ENCODE assay signal across 22 cellular contexts in the genomic region with DNA sequence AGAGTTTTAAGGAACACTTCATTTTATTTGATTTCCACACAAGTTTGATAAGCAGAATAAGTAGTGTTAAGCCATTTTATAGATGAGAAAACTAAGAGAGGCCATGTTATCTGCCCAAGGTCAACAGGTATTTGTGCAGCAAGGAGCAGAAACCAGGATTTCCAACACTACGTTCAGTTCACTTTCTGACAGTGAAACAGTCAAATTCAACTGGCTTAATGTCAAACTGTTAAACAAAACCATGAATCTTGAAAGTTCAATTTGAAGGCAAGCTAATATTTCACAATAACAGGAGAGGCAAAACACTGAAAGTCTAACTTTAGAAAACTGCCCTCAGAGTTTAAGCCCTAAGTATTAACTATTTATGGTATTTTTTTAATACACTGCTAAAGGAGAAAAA.
"Had no signal": no experiment of that assay in that cellular context is flagged by ENCODE, and none has a peak within 500 bp of the region (broad histone marks: within the 10 kb centered on the region; RNA-seq: fewer than 3 reads in every experiment).

No MANE protein-coding gene starts in this region.

- H3K9me3 ChIP-seq: esophagus muscularis mucosa, gastrocnemius medialis, left lung, suprapubic skin had no signal

- H3K27me3 ChIP-seq: esophagus muscularis mucosa, gastrocnemius medialis, left lung, suprapubic skin had no signal

- DNase-seq: activated CD4-positive, alpha-beta T cell treated with anti-CD3 and anti-CD28 coated beads, Interleukin-2, amount 10 ng/mL, durations not matched to agents 24 days and 14 days; activated CD4-positive, CD25-positive, alpha-beta regulatory T cell; activated CD8-positive, alpha-beta memory T cell treated with anti-CD3 and anti-CD28 coated beads, Interleukin-2, amount 50 U/mL, for 4 hours; activated CD8-positive, alpha-beta T cell treated with anti-CD3 and anti-CD28 coated beads, Interleukin-2, amount 10 ng/mL, durations not matched to agents 7 days and 5 days; activated effector memory CD4-positive, alpha-beta T cell treated with anti-CD3 and anti-CD28 coated beads, Interleukin-2, amount 50 U/mL, for 16 hours; activated naive CD8-positive, alpha-beta T cell treated with anti-CD3 and anti-CD28 coated beads for 36 hours; activated T-cell treated with anti-CD3 and anti-CD28 coated beads, Interleukin-2, amount 50 U/mL, for 48 hours; central memory CD4-positive, alpha-beta T cell; cortex of kidney; effector CD4-positive, alpha-beta T cell; gastrocnemius medialis; left lung; posterior cingulate gyrus; small intestine; stimulated activated CD4-positive, alpha-beta T cell treated with anti-CD3 and anti-CD28 coated beads, Interleukin-4, amount 100 ng/mL, for 24 hours; stimulated activated naive CD4-positive, alpha-beta T cell treated with Interleukin-2 at 50 U/mL for 16 hours; SW 1271; trophoblast cell had no signal

- H3K4me3 ChIP-seq: esophagus muscularis mucosa, gastrocnemius medialis, left lung, suprapubic skin had no signal

- H3K4me1 ChIP-seq: gastrocnemius medialis had no signal

- H3K36me3 ChIP-seq: gastrocnemius medialis, left lung, suprapubic skin had no signal

- ATAC-seq: activated CD8-positive, alpha-beta T cell treated with anti-CD3 and anti-CD28 coated beads, Interleukin-2, amount 10 ng/mL, durations not matched to agents 7 days and 5 days; gastrocnemius medialis; left lung; natural killer cell treated with Interleukin-12 subunit alpha and Interleukin-12 subunit beta and Interleukin-15 and Interleukin-18, amount 100 ng/mL, for 72 hours had no signal

- FAIRE-seq: keratinocyte, small intestine had no signal

- H3K27ac ChIP-seq: esophagus muscularis mucosa, gastrocnemius medialis, left lung, suprapubic skin had no signal
